ENCODE assay signal across 22 cellular contexts in the genomic region with DNA sequence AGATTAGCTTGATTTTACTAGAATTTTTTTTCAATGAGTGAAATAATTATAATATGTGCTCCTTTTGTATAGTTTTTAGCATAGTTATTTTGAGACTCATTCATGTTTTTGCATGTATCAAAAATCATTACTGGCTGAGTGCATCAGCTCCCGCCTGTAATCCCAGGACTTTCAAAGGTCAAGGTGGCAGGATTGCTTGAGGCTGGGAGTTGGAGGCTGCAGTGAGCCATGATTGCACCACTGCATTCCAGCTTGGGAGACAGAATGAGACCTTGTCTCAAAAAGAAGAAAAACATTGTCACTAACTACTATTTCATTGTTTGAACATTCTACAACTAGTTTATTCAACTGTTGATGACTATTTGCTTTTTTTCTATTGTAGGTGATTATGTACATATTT.
"Had no signal": no experiment of that assay in that cellular context is flagged by ENCODE, and none has a peak within 500 bp of the region (broad histone marks: within the 10 kb centered on the region; RNA-seq: fewer than 3 reads in every experiment).

No MANE protein-coding gene starts in this region.

- ATAC-seq: activated CD8-positive, alpha-beta memory T cell treated with anti-CD3 and anti-CD28 coated beads, Interleukin-2, amount 10 ng/mL, durations not matched to agents 7 days and 5 days; activated naive CD4-positive, alpha-beta T cell treated with anti-CD3 and anti-CD28 coated beads, Interleukin-2, amount 50 U/mL, for 72 hours; activated naive CD8-positive, alpha-beta T cell treated with anti-CD3 and anti-CD28 coated beads, Interleukin-2, amount 50 U/mL, for 24 hours; T-helper 17 cell had no signal

- DNase-seq: activated B cell treated with CpG ODN at 0.5 μM for 24 hours; activated CD4-positive, alpha-beta T cell treated with anti-CD3 and anti-CD28 coated beads for 1 hour; activated CD4-positive, alpha-beta T cell treated with anti-CD3 and anti-CD28 coated beads, Interleukin-2, amount 10 ng/mL, durations not matched to agents 24 days and 14 days; activated CD4-positive, alpha-beta T cell treated with anti-CD3 and anti-CD28 coated beads, Interleukin-2, amount 50 U/mL, for 48 hours; activated CD8-positive, alpha-beta memory T cell treated with anti-CD3 and anti-CD28 coated beads, Interleukin-2, amount 10 ng/mL, durations not matched to agents 7 days and 5 days; activated effector memory CD4-positive, alpha-beta T cell treated with Interleukin-2 at 50 U/mL for 16 hours; activated naive CD4-positive, alpha-beta T cell treated with Interleukin-2 at 50 U/mL for 16 hours; activated naive CD8-positive, alpha-beta T cell treated with anti-CD3 and anti-CD28 coated beads, Interleukin-2, amount 50 U/mL, for 24 hours; activated T-cell treated with anti-CD3 and anti-CD28 coated beads, Interleukin-2, amount 50 U/mL, for 24 hours; caudate nucleus; NCI-H1048; NCI-H1417; NCI-H2029; NCI-H2107; NCI-H2171 treated with DMSO at 0.1 percent for 48 hours; NCI-H226; NCI-H526 treated with DMSO at 0.1 percent for 48 hours; NCI-H82; SIG-M5; T-helper 17 cell; T-helper 9 cell had no signal
